In the genomic region with DNA sequence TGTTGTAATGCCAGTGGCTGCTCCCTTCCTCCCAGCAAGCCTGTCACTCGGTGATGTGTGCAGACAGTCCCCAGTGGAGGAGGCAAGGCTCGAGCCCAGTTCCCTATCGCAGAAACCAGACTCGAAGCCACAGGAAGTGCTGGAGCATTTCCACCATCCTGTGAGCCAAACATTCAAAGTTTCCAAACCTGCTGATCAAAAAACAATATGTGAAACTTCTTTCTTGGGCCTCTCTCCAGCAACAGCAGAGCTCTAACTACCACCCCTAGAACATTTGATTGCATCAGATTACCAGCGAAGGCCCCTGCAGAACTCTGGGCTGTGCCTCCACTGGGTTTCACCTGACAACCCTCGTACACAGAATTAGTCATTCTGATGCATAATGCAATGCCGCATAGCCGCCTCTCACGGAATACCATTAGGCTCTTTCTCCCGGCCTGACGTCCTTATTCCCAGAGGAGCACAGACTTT, we compare ENCODE assay signal across 8 cellular contexts.
DNase-seq lines count a peak whose midpoint lies in the region; ATAC-seq and TF ChIP-seq lines count a peak whose summit lies in the region.

No MANE protein-coding gene starts in this region.

- H3K36me3 Mint-ChIP-seq in IgD-negative memory B cell, result no peaks in the 10 kb centered on the region

- no peaks in the 10 kb centered on the region for H3K27me3 ChIP-seq in psoas muscle (ENCODE audit: insufficient read depth in 3 of 3, low read length in 2 of 3)

- intact Hi-C loops in psoas muscle (cut with DNase I), result loop anchor here in 1 of 2 donors (5.0 kb wide), 1 partner anchor 93 kb away; a partner anchor contains a TSS

- H3K36me3 ChIP-seq in psoas muscle (ENCODE audit: insufficient read depth in 1 of 2, low read depth in 1 of 2), result no peaks in the 10 kb centered on the region

- H3K4me1 Mint-ChIP-seq in IgD-negative memory B cell, result peaks cover 38 to 54% (median 50%) of the 10 kb centered on the region in 3 donors

- DNase-seq in activated T-cell treated with anti-CD3 and anti-CD28 coated beads, Interleukin-2, amount 50 U/mL, for 48 hours, result peak; percentile 73 to 76
- DNase-seq in globus pallidus (ENCODE audit: low spot score) (peak; percentile 65), psoas muscle (peak; percentile 75 to 90), NAMALWA (ENCODE audit: low spot score) (no peak), cerebellar cortex (ENCODE audit: low spot score) (no peak), cortex of kidney (lab: John Stamatoyannopoulos, UW) (no peak)

- H3K9me3 ChIP-seq in psoas muscle, result no peaks in the 10 kb centered on the region

- no peaks in the 10 kb centered on the region for H3K9me3 Mint-ChIP-seq in IgD-negative memory B cell

- H3K27ac ChIP-seq in psoas muscle, result peak overlapping the region; percentile 63

- no peak overlapping the region for H3K4me3 ChIP-seq in psoas muscle

- H3K4me1 ChIP-seq in psoas muscle, result peaks cover 8% of the 10 kb centered on the region

- TF ChIP-seq CTCF in psoas muscle (IDR thresholded peaks at IDR 0.05), result no peak

- ATAC-seq in GM18502 (IDR thresholded peaks at IDR 0.05; ENCODE audit: poor library complexity, unreplicated experiment) (peak; percentile 51), psoas muscle (peak; percentile 53 to 89 (median 85))

- WGBS in psoas muscle, 3 donors, result 33 to 40% (median 34%) methylated on average over 11 of the region's 11 CpGs

- H3K27ac Mint-ChIP-seq in IgD-negative memory B cell, result peak overlapping the region; percentile 58 to 86 (median 78)

- no peaks in the 10 kb centered on the region for H3K27me3 Mint-ChIP-seq in IgD-negative memory B cell

- peak overlapping the region in 3 of 4 donors; percentile 64 to 79 (median 71) for H3K4me3 Mint-ChIP-seq in IgD-negative memory B cell

Comparison
In these comparisons a context has a peak if more than half of its experiments do, and no peak if none do; other contexts are left out.
1. DNase-seq: peak in activated T-cell treated with anti-CD3 and anti-CD28 coated beads, Interleukin-2, amount 50 U/mL, for 48 hours (2 of 2), globus pallidus (single experiment) and psoas muscle (2 of 2); none in NAMALWA (single experiment), cerebellar cortex (single experiment) and cortex of kidney (single experiment).